29 cellular contexts compared by ENCODE assay signal in genomic region chr21:46158666-46159300, GRCh38. TPM values are rescaled to one million over a fixed set of nuclear protein-coding genes. Genes with fewer than 3 reads are reported as not detected.
DNase-seq lines count a peak whose midpoint lies in the region; ATAC-seq, FAIRE-seq and TF ChIP-seq lines count a peak whose summit lies in the region.
"Had no signal": no experiment of that assay in that cellular context is flagged by ENCODE, and none has a peak within 500 bp of the region (broad histone marks: within the 10 kb centered on the region; RNA-seq: fewer than 3 reads in every experiment).

No MANE protein-coding gene starts in this region.

- H3K9me3 Mint-ChIP-seq in astrocyte (ENCODE audit: unreplicated experiment), result peaks cover 3% of the 10 kb centered on the region
- H3K9me3 Mint-ChIP-seq: activated naive CD8-positive, alpha-beta T cell treated with anti-CD3 and anti-CD28 coated beads, Interleukin-2, amount 50 U/mL, for 24 hours; naive thymus-derived CD8-positive, alpha-beta T cell; stimulated activated naive CD8-positive, alpha-beta T cell treated with anti-CD3 and anti-CD28 coated beads, Interleukin-15, amount 100 ng/mL, for 72 hours had no signal

- H3K36me3 Mint-ChIP-seq in astrocyte (ENCODE audit: low read depth, unreplicated experiment), result peaks cover 11% of the 10 kb centered on the region

- H3K27me3 Mint-ChIP-seq in astrocyte (ENCODE audit: low read depth, unreplicated experiment), result no peaks in the 10 kb centered on the region

- intact Hi-C loops in left ventricle myocardium superior (cut with micrococcal nuclease) (no loop called here), vagina (cut with DNase I) (no loop called here)

- no peak overlapping the region for H3K4me2 ChIP-seq in astrocyte (ENCODE audit: low read length)
- H3K4me2 ChIP-seq: BLaER1 had no signal

- H3K36me3 ChIP-seq in right atrium auricular region, result no peaks in the 10 kb centered on the region
- H3K36me3 ChIP-seq in astrocyte (ENCODE audit: insufficient read depth, low read length), result no peaks in the 10 kb centered on the region
- H3K36me3 ChIP-seq in vagina, result peaks cover 0 to 4% of the 10 kb centered on the region in 2 donors
- H3K36me3 ChIP-seq: HAP-1, thyroid gland had no signal

- FAIRE-seq in astrocyte (lab: Jason Lieb, UNC), result no peak
- FAIRE-seq: HepG2, keratinocyte had no signal

- H3K4me3 Mint-ChIP-seq in astrocyte (ENCODE audit: unreplicated experiment), result no peak overlapping the region
- H3K4me3 Mint-ChIP-seq: activated CD8-positive, alpha-beta T cell treated with anti-CD3 and anti-CD28 coated beads, Interleukin-2, amount 10 ng/mL, durations not matched to agents 7 days and 5 days; activated naive CD8-positive, alpha-beta T cell treated with anti-CD3 and anti-CD28 coated beads, Interleukin-2, amount 50 U/mL, for 24 hours; naive thymus-derived CD8-positive, alpha-beta T cell; stimulated activated naive CD8-positive, alpha-beta T cell treated with anti-CD3 and anti-CD28 coated beads, Interleukin-15, amount 100 ng/mL, for 72 hours had no signal

- H3K9ac ChIP-seq in astrocyte (ENCODE audit: low read length), result no peak overlapping the region
- H3K9ac ChIP-seq: BLaER1, parathyroid adenoma had no signal

- peak overlapping the region; percentile 18 for H3K27ac Mint-ChIP-seq in astrocyte (ENCODE audit: unreplicated experiment)
- H3K27ac Mint-ChIP-seq: activated CD8-positive, alpha-beta T cell treated with anti-CD3 and anti-CD28 coated beads, Interleukin-2, amount 10 ng/mL, durations not matched to agents 7 days and 5 days; activated naive CD8-positive, alpha-beta T cell treated with anti-CD3 and anti-CD28 coated beads, Interleukin-2, amount 50 U/mL, for 24 hours had no signal

- TF ChIP-seq CTCF in right atrium auricular region (IDR thresholded peaks at IDR 0.05), result no peak
- no peak for TF ChIP-seq CTCF in astrocyte (IDR thresholded peaks at IDR 0.05; ENCODE audit: insufficient read depth, low read depth, low read length)
- no peak for TF ChIP-seq CTCF in omental fat pad (IDR thresholded peaks at IDR 0.05)
- no peak for TF ChIP-seq CTCF in vagina (IDR thresholded peaks at IDR 0.05)

- DNase-seq in left ventricle myocardium superior, result peak; percentile 23
- DNase-seq in right atrium auricular region (ENCODE audit: low spot score), result no peak
- no peak for DNase-seq in astrocyte (ENCODE audit: low read depth)
- peak; percentile 16 for DNase-seq in omental fat pad (ENCODE audit: low spot score)
- DNase-seq in vagina (ENCODE audit: extremely low spot score in 2 of 2), result peak; percentile 62 to 91
- no peak for DNase-seq in activated naive CD4-positive, alpha-beta T cell treated with anti-CD3 and anti-CD28 coated beads, Interleukin-2, amount 50 U/mL, for 16 hours
- DNase-seq: activated CD8-positive, alpha-beta T cell treated with anti-CD3 and anti-CD28 coated beads, Interleukin-2, amount 10 ng/mL, durations not matched to agents 7 days and 5 days; activated gamma-delta T cell treated with Interleukin-2 at 50 U/mL for 16 hours; activated naive CD8-positive, alpha-beta T cell treated with anti-CD3 and anti-CD28 coated beads, Interleukin-2, amount 50 U/mL, for 24 hours; activated T-cell treated with anti-CD3 and anti-CD28 coated beads for 4 hours; caudate nucleus; Kasumi-1; NCI-H1436; NCI-H2081; NCI-H526; NK-92 treated with Interleukin-12 subunit alpha and Interleukin-12 subunit beta, amount 100 ng/mL, for 24 hours; SHP77; stimulated activated CD4-positive, alpha-beta T cell treated with anti-CD3 and anti-CD28 coated beads, Interleukin-1b, Interleukin-23, amount 100 ng/mL, for 48 hours; stimulated activated naive CD8-positive, alpha-beta T cell treated with anti-CD3 and anti-CD28 coated beads, Interleukin-15, amount 100 ng/mL, for 72 hours; thyroid gland had no signal

- H3K4me1 ChIP-seq in right atrium auricular region (peaks cover 0 to under 1% of the 10 kb centered on the region in 2 donors), astrocyte (ENCODE audit: insufficient read depth, low read length) (no peaks in the 10 kb centered on the region), vagina (peaks cover under 1% of the 10 kb centered on the region)
- H3K4me1 ChIP-seq: BLaER1, HAP-1, parathyroid adenoma had no signal

- H2AFZ ChIP-seq in astrocyte (ENCODE audit: low read depth, low read length), result no peak overlapping the region
- H2AFZ ChIP-seq: parathyroid adenoma had no signal

- no peak for TF ChIP-seq POLR2A in vagina (IDR thresholded peaks at IDR 0.05)

- no peaks in the 10 kb centered on the region for H3K9me3 ChIP-seq in right atrium auricular region
- no peaks in the 10 kb centered on the region for H3K9me3 ChIP-seq in astrocyte (ENCODE audit: insufficient read depth, low read depth, low read length)
- no peaks in the 10 kb centered on the region for H3K9me3 ChIP-seq in vagina
- H3K9me3 ChIP-seq: HAP-1, thyroid gland had no signal

- no peaks in the 10 kb centered on the region for H4K20me1 ChIP-seq in astrocyte (ENCODE audit: insufficient read depth, low read length)
- H4K20me1 ChIP-seq: BLaER1 had no signal

- H3K27ac ChIP-seq in right atrium auricular region (no peak overlapping the region), astrocyte (ENCODE audit: low read depth, low read length) (no peak overlapping the region), vagina (no peak overlapping the region)
- H3K27ac ChIP-seq: BLaER1, parathyroid adenoma, thyroid gland had no signal

- H3K4me3 ChIP-seq in right atrium auricular region, result no peak overlapping the region
- no peak overlapping the region for H3K4me3 ChIP-seq in astrocyte (ENCODE audit: insufficient read depth, low read depth, low read length)
- no peak overlapping the region for H3K4me3 ChIP-seq in vagina
- H3K4me3 ChIP-seq: BLaER1, HAP-1, lung, thyroid gland had no signal

- H3K79me2 ChIP-seq in astrocyte (ENCODE audit: insufficient read depth, low read length), result no peaks in the 10 kb centered on the region
- H3K79me2 ChIP-seq: parathyroid adenoma had no signal

- ATAC-seq in left ventricle myocardium superior, result no peak
- no peak for ATAC-seq in omental fat pad (ENCODE audit: low FRiP score)
- ATAC-seq in HG03565 (IDR thresholded peaks at IDR 0.05; ENCODE audit: unreplicated experiment), result no peak
- ATAC-seq: activated CD4-positive, CD25-positive, alpha-beta regulatory T cell treated with anti-CD3 and anti-CD28 coated beads, Interleukin-2, amount 50 U/mL, for 24 hours; activated CD8-positive, alpha-beta T cell treated with anti-CD3 and anti-CD28 coated beads, Interleukin-2, amount 10 ng/mL, durations not matched to agents 7 days and 5 days; activated naive CD8-positive, alpha-beta T cell treated with anti-CD3 and anti-CD28 coated beads, Interleukin-2, amount 50 U/mL, for 24 hours; HepG2; naive thymus-derived CD8-positive, alpha-beta T cell; stimulated activated naive CD8-positive, alpha-beta T cell treated with anti-CD3 and anti-CD28 coated beads, Interleukin-15, amount 100 ng/mL, for 72 hours had no signal

- no peaks in the 10 kb centered on the region for H3K4me1 Mint-ChIP-seq in astrocyte (ENCODE audit: low read depth, unreplicated experiment)
- H3K4me1 Mint-ChIP-seq: activated naive CD8-positive, alpha-beta T cell treated with anti-CD3 and anti-CD28 coated beads, Interleukin-2, amount 50 U/mL, for 24 hours; stimulated activated naive CD8-positive, alpha-beta T cell treated with anti-CD3 and anti-CD28 coated beads, Interleukin-15, amount 100 ng/mL, for 72 hours had no signal

- H3K27me3 ChIP-seq in right atrium auricular region (no peaks in the 10 kb centered on the region), astrocyte (ENCODE audit: insufficient read depth, low read length) (peaks cover 8% of the 10 kb centered on the region), vagina (no peaks in the 10 kb centered on the region)
- H3K27me3 ChIP-seq: BLaER1, thyroid gland had no signal

RNA-seq across cellular contexts. Expression of gene FTCD, which starts 3.4 kb away (rescaled TPM):
- total RNA-seq in left ventricle myocardium superior (1.5 TPM), right atrium auricular region (under 1 TPM in 1 of 2 donors, not detected in 1; 0.24 TPM), astrocyte (1.9 and 2.0 TPM in 2 replicates), omental fat pad (not detected), vagina (not detected)

RNA-seq across cellular contexts. Expression of gene SPATC1L, which starts 25.5 kb away (rescaled TPM):
- 12.0 TPM for total RNA-seq in left ventricle myocardium superior
- total RNA-seq in right atrium auricular region, result 10 to 100 TPM in 1 of 2 donors, 1 to 10 TPM in 1; 8.7 to 12.5 TPM
- total RNA-seq in astrocyte, result 15.8 and 17.8 TPM in 2 replicates
- 1 to 10 TPM in 3 of 4 donors, under 1 TPM in 1; 0.96 to 8.0 (median 2.8) TPM for total RNA-seq in omental fat pad
- 5.2 TPM for total RNA-seq in vagina

Comparison
In these comparisons a context has a peak if more than half of its experiments do, and no peak if none do; other contexts are left out.
1. DNase-seq: peak in left ventricle myocardium superior (single experiment), omental fat pad (single experiment) and vagina (2 of 2); none in right atrium auricular region (single experiment), astrocyte (single experiment) and activated naive CD4-positive, alpha-beta T cell treated with anti-CD3 and anti-CD28 coated beads, Interleukin-2, amount 50 U/mL, for 16 hours (single experiment).